ENCODE assay signal across 16 cellular contexts in the genomic region with DNA sequence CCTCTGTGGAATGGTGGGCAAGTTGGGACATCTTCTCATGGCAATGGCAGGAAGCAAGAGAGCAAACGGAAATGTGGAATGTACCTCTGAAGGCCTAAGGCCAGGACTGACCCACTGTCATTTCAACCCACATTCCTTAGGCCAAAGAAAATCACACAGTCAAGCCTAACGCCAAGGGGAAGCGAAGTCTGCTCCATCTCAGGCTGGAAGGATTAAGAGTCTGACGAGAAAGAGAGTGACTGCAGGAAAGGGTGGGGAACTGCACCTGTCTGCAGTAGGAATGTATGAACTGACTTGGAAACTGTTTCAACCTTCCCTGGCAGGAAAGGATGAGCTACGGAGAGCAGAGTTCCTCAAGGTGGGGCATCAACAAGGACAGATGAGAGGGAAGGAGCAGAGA.
A peak's percentile ranks its signal among the peaks of the same experiment; 100 is the strongest.
DNase-seq lines count a peak whose midpoint lies in the region; ATAC-seq, FAIRE-seq and TF ChIP-seq lines count a peak whose summit lies in the region.
"Had no signal": no experiment of that assay in that cellular context is flagged by ENCODE, and none has a peak within 500 bp of the region (broad histone marks: within the 10 kb centered on the region; RNA-seq: fewer than 3 reads in every experiment).

No MANE protein-coding gene starts in this region.

- TF ChIP-seq CTCF in Caco-2 (IDR thresholded peaks at IDR 0.05; ENCODE audit: insufficient read depth in 1 of 2, low read depth in 1 of 2, low read length in 1 of 2, severe bottlenecking in 1 of 2, unreplicated experiment in 1 of 2) (no peak), WTC11 (IDR thresholded peaks at IDR 0.05) (no peak), type B pancreatic cell (conservative IDR thresholded peaks at IDR 0.05) (no peak), HFFc6 (IDR thresholded peaks at IDR 0.05) (no peak)

- no peaks in the 10 kb centered on the region for H3K27me3 ChIP-seq in Caco-2 (replicated peaks; ENCODE audit: control insufficient read depth, insufficient read depth, low read length)
- H3K27me3 ChIP-seq: BLaER1 had no signal

- DNase-seq in Caco-2 (peak in 1 of 2 experiments; percentile 9), HTR-8/SVneo (ENCODE audit: insufficient read length, low spot score) (no peak), WTC11 (ENCODE audit: low spot score) (no peak), islet precursor cell (peak; percentile 79), type B pancreatic cell (ENCODE audit: extremely low spot score, unreplicated experiment) (no peak), HFFc6 (no peak)
- DNase-seq in T-helper 2 cell treated with Interferon-gamma antibody and Interleukin-4, amounts not matched to agents 5 μg/mL and 100 μg/mL, for 36 hours (ENCODE audit: low spot score) = no peak
- DNase-seq: 8988T; AML-193; CD8-positive, alpha-beta memory T cell; GM23248; H9 had no signal

- H3K9me3 ChIP-seq in Caco-2 = no peaks in the 10 kb centered on the region

- H3K4me3 ChIP-seq in Caco-2 (ENCODE audit: low read depth, low read length) = no peak overlapping the region
- H3K4me3 ChIP-seq: BLaER1, GM12878, GM23248 had no signal

- H3K9me3 Mint-ChIP-seq in Caco-2 (ENCODE audit: unreplicated experiment) (peaks cover 28% of the 10 kb centered on the region), WTC11 (peaks cover 10% of the 10 kb centered on the region), type B pancreatic cell (peaks cover 8% of the 10 kb centered on the region), HFFc6 (no peaks in the 10 kb centered on the region)
- peaks cover 14% of the 10 kb centered on the region for H3K9me3 Mint-ChIP-seq in T-helper 2 cell treated with Interferon-gamma antibody and Interleukin-4, amounts not matched to agents 5 μg/mL and 100 μg/mL, for 36 hours

- peak; percentile 82 for FAIRE-seq in HTR-8/SVneo (lab: Jason Lieb, UNC)
- FAIRE-seq: GM12878, GM18507 had no signal

- no peak overlapping the region for H3K4me3 Mint-ChIP-seq in Caco-2 (ENCODE audit: unreplicated experiment)
- no peak overlapping the region for H3K4me3 Mint-ChIP-seq in WTC11
- no peak overlapping the region for H3K4me3 Mint-ChIP-seq in type B pancreatic cell
- H3K4me3 Mint-ChIP-seq in T-helper 2 cell treated with Interferon-gamma antibody and Interleukin-4, amounts not matched to agents 5 μg/mL and 100 μg/mL, for 36 hours = no peak overlapping the region
- H3K4me3 Mint-ChIP-seq in HFFc6 = no peak overlapping the region
- H3K4me3 Mint-ChIP-seq: CD8-positive, alpha-beta memory T cell; H9 had no signal

- ATAC-seq in WTC11 = peak; percentile 63
- ATAC-seq in HG03095 (IDR thresholded peaks at IDR 0.05; ENCODE audit: unreplicated experiment) = no peak
- ATAC-seq: GM12878 had no signal

- H3K36me3 ChIP-seq in Caco-2 (ENCODE audit: control insufficient read depth, insufficient read depth, low read length) = no peaks in the 10 kb centered on the region
- H3K36me3 ChIP-seq: BLaER1 had no signal

- H3K27me3 Mint-ChIP-seq in Caco-2 (ENCODE audit: insufficient read depth, unreplicated experiment) (no peaks in the 10 kb centered on the region), WTC11 (ENCODE audit: low read depth) (no peaks in the 10 kb centered on the region), type B pancreatic cell (peaks cover 3% of the 10 kb centered on the region), HFFc6 (ENCODE audit: insufficient read depth) (no peaks in the 10 kb centered on the region; the same call in none of the 2 replicates)
- H3K27me3 Mint-ChIP-seq in T-helper 2 cell treated with Interferon-gamma antibody and Interleukin-4, amounts not matched to agents 5 μg/mL and 100 μg/mL, for 36 hours (ENCODE audit: low read depth) = no peaks in the 10 kb centered on the region

- H3K27ac Mint-ChIP-seq in Caco-2 (ENCODE audit: unreplicated experiment) (peak overlapping the region; percentile 2), WTC11 (no peak overlapping the region), type B pancreatic cell (no peak overlapping the region), HFFc6 (no peak overlapping the region)
- H3K27ac Mint-ChIP-seq in T-helper 2 cell treated with Interferon-gamma antibody and Interleukin-4, amounts not matched to agents 5 μg/mL and 100 μg/mL, for 36 hours = no peak overlapping the region
- H3K27ac Mint-ChIP-seq: CD8-positive, alpha-beta memory T cell had no signal

- no TSS peak for BruUV-seq in Caco-2 (replicated peaks; lab: Mats Ljungman, UMichigan)

- H3K36me3 Mint-ChIP-seq in Caco-2 (ENCODE audit: insufficient read depth, unreplicated experiment) (peaks cover 5% of the 10 kb centered on the region), WTC11 (no peaks in the 10 kb centered on the region), type B pancreatic cell (no peaks in the 10 kb centered on the region), HFFc6 (ENCODE audit: low read depth) (0 out of 2 replicates have a peak, but pooled peaks cover 6% of the 10 kb centered on the region)
- no peaks in the 10 kb centered on the region for H3K36me3 Mint-ChIP-seq in T-helper 2 cell treated with Interferon-gamma antibody and Interleukin-4, amounts not matched to agents 5 μg/mL and 100 μg/mL, for 36 hours (ENCODE audit: low read depth)
- H3K36me3 Mint-ChIP-seq: CD8-positive, alpha-beta memory T cell had no signal

- intact Hi-C loops in Caco-2 (cut with micrococcal nuclease; ENCODE audit: unreplicated experiment) = no loop called here

- POLR2A ChIA-PET in Caco-2 (lab: Charles Lee) (no interaction called here), WTC11 (lab: Charles Lee) (no interaction called here)

- H3K4me1 ChIP-seq in Caco-2 = no peaks in the 10 kb centered on the region
- H3K4me1 ChIP-seq: BLaER1 had no signal

- CTCF ChIA-PET in Caco-2 (lab: Charles Lee) (no interaction called here), WTC11 (lab: Charles Lee) (no interaction called here)

- peaks cover 16% of the 10 kb centered on the region for H3K4me1 Mint-ChIP-seq in Caco-2 (ENCODE audit: low read depth, unreplicated experiment)
- peaks cover 7% of the 10 kb centered on the region; the same call in 1 of the 2 replicates for H3K4me1 Mint-ChIP-seq in WTC11
- peaks cover 21% of the 10 kb centered on the region for H3K4me1 Mint-ChIP-seq in type B pancreatic cell (ENCODE audit: unreplicated experiment)
- no peaks in the 10 kb centered on the region for H3K4me1 Mint-ChIP-seq in T-helper 2 cell treated with Interferon-gamma antibody and Interleukin-4, amounts not matched to agents 5 μg/mL and 100 μg/mL, for 36 hours (ENCODE audit: low read depth)
- peaks cover 35% of the 10 kb centered on the region for H3K4me1 Mint-ChIP-seq in HFFc6 (ENCODE audit: low read depth)
- H3K4me1 Mint-ChIP-seq: CD8-positive, alpha-beta memory T cell had no signal

TF ChIP-seq in WTC11, 78 proteins besides CTCF, POLR2A, EP300 and RAD21:
- TF ChIP-seq, protein P1, sequence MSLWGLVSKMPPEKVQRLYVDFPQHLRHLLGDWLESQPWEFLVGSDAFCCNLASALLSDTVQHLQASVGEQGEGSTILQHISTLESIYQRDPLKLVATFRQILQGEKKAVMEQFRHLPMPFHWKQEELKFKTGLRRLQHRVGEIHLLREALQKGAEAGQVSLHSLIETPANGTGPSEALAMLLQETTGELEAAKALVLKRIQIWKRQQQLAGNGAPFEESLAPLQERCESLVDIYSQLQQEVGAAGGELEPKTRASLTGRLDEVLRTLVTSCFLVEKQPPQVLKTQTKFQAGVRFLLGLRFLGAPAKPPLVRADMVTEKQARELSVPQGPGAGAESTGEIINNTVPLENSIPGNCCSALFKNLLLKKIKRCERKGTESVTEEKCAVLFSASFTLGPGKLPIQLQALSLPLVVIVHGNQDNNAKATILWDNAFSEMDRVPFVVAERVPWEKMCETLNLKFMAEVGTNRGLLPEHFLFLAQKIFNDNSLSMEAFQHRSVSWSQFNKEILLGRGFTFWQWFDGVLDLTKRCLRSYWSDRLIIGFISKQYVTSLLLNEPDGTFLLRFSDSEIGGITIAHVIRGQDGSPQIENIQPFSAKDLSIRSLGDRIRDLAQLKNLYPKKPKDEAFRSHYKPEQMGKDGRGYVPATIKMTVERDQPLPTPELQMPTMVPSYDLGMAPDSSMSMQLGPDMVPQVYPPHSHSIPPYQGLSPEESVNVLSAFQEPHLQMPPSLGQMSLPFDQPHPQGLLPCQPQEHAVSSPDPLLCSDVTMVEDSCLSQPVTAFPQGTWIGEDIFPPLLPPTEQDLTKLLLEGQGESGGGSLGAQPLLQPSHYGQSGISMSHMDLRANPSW (CRISPR knock-in tag; conservative IDR thresholded peaks at IDR 0.05; ENCODE audit: low read depth) = no peak
- TF ChIP-seq NR2C2 (CRISPR knock-in tag; IDR thresholded peaks at IDR 0.05) (no peak), ATF1 (CRISPR knock-in tag; IDR thresholded peaks at IDR 0.05) (no peak), JUN (CRISPR knock-in tag; IDR thresholded peaks at IDR 0.05) (no peak), SMAD4 (CRISPR knock-in tag; IDR thresholded peaks at IDR 0.05) (no peak)
